In genomic region chr3:64158334-64158733, GRCh38 we compare ENCODE assay signal across 24 cellular contexts.
DNase-seq lines count a peak whose midpoint lies in the region; ATAC-seq and TF ChIP-seq lines count a peak whose summit lies in the region.
"Had no signal": no experiment of that assay in that cellular context is flagged by ENCODE, and none has a peak within 500 bp of the region (broad histone marks: within the 10 kb centered on the region; RNA-seq: fewer than 3 reads in every experiment).

No MANE protein-coding gene starts in this region.

- no peak overlapping the region for H3K14ac ChIP-seq in H9 (ENCODE audit: insufficient read depth, low read length)

- no peak overlapping the region for H2AFZ ChIP-seq in SK-N-SH (ENCODE audit: low read depth)
- no peak overlapping the region for H2AFZ ChIP-seq in H9 (ENCODE audit: low read length)

- WGBS in SK-N-SH (ENCODE audit: low lambda C conversion rate): 76% methylated on average over 3 of the region's 3 CpGs
- 50 to 66% methylated on average over 3 of the region's 3 CpGs for WGBS in transverse colon (ENCODE audit: low coverage in 1 of 2), 2 donors
- no CpG with 5 or more reads among the region's 3 CpGs for WGBS in H9 (ENCODE audit: extremely low coverage, insufficient read length, low lambda C conversion rate)

- H3K9me3 ChIP-seq in SK-N-SH: no peaks in the 10 kb centered on the region
- H3K9me3 ChIP-seq in transverse colon: no peaks in the 10 kb centered on the region
- no peaks in the 10 kb centered on the region for H3K9me3 ChIP-seq in H9 (ENCODE audit: control insufficient read depth, low read depth, low read length)
- H3K9me3 ChIP-seq: BLaER1, psoas muscle, SJCRH30, tibial nerve had no signal

- intact Hi-C loops in transverse colon (cut with DNase I; ENCODE audit: low total_unique reads): loop anchor here (5.0 kb wide), 1 partner anchor 109 kb away; no protein-coding TSS in a partner anchor

- no peaks in the 10 kb centered on the region for H3K27me3 ChIP-seq in SK-N-SH (ENCODE audit: insufficient read depth)
- H3K27me3 ChIP-seq in transverse colon: no peaks in the 10 kb centered on the region
- H3K27me3 ChIP-seq in H9 (ENCODE audit: insufficient read depth, low read length): no peaks in the 10 kb centered on the region
- H3K27me3 ChIP-seq: BLaER1, SJCRH30, tibial nerve had no signal

- no peak for DNase-seq in SK-N-SH
- DNase-seq in cardiac fibroblast (ENCODE audit: low read depth in 2 of 2): peak; percentile 23 to 49
- peak; percentile 31 for DNase-seq in iris pigment epithelial cell (ENCODE audit: low read depth)
- peak; percentile 28 for DNase-seq in transverse colon
- no peak for DNase-seq in activated effector memory CD4-positive, alpha-beta T cell treated with anti-CD3 and anti-CD28 coated beads, Interleukin-2, amount 50 U/mL, for 16 hours
- DNase-seq in H9: no peak
- DNase-seq: activated CD4-positive, alpha-beta T cell treated with anti-CD3 and anti-CD28 coated beads for 1 hour; activated CD8-positive, alpha-beta memory T cell treated with anti-CD3 and anti-CD28 coated beads, Interleukin-2, amount 10 ng/mL, durations not matched to agents 7 days and 5 days; activated gamma-delta T cell treated with Interleukin-2 at 50 U/mL for 16 hours; anterior cingulate cortex; DMS 273 treated with DMSO at 0.1 percent for 48 hours; head of caudate nucleus; immature natural killer cell; NCI-H446 treated with DMSO at 0.1 percent for 48 hours; psoas muscle; SJCRH30; stimulated activated CD4-positive, alpha-beta T cell treated with anti-CD3 and anti-CD28 coated beads, Interleukin-12 subunit alpha, Interleukin-12 subunit beta, amount 100 ng/mL, for 4 hours had no signal

- POLR2A ChIA-PET in SK-N-SH (lab: Yijun Ruan, JAX): no interaction called here

- no peak overlapping the region for H3T11ph ChIP-seq in H9 (ENCODE audit: low read length)

- no peak overlapping the region for H2BK15ac ChIP-seq in H9 (ENCODE audit: low read depth, low read length)

- no peaks in the 10 kb centered on the region for H3K27me3 Mint-ChIP-seq in H9 (ENCODE audit: low read depth)

- H3K4me3 ChIP-seq in SK-N-SH (ENCODE audit: low read depth in 2 of 2, low read length in 1 of 2): no peak overlapping the region
- H3K4me3 ChIP-seq in cardiac fibroblast (replicated peaks in 1 of 2; ENCODE audit: low read depth in 2 of 2, low read length in 2 of 2): no peak overlapping the region
- no peak overlapping the region for H3K4me3 ChIP-seq in transverse colon
- H3K4me3 ChIP-seq: BLaER1, lung, psoas muscle, SJCRH30, tibial nerve had no signal

- no peak overlapping the region for H2BK5ac ChIP-seq in H9 (ENCODE audit: insufficient read length, low read length)

- H3K36me3 ChIP-seq in SK-N-SH (replicated peaks in 1 of 2; ENCODE audit: control insufficient read depth in 1 of 2, insufficient read depth in 2 of 2, low read length in 1 of 2) (no peaks in the 10 kb centered on the region), transverse colon (peaks cover 0 to 7% (median 0%) of the 10 kb centered on the region in 4 donors)
- H3K36me3 ChIP-seq: BLaER1, SJCRH30 had no signal

- no peaks in the 10 kb centered on the region for H4K20me1 ChIP-seq in SK-N-SH (ENCODE audit: insufficient read depth)
- H4K20me1 ChIP-seq in H9 (ENCODE audit: control insufficient read depth, insufficient read depth, insufficient read length): no peaks in the 10 kb centered on the region
- H4K20me1 ChIP-seq: BLaER1 had no signal

- H3K4ac ChIP-seq in H9 (ENCODE audit: low read depth, low read length): no peak overlapping the region

- H3K9ac ChIP-seq in SK-N-SH (no peak overlapping the region), H9 (ENCODE audit: extremely low read depth, insufficient read length, low read length) (no peak overlapping the region)
- H3K9ac ChIP-seq: BLaER1 had no signal

- ATAC-seq in SK-N-SH treated with all-trans-retinoic acid at 6 μM for 48 hours (no peak), GM21529 (IDR thresholded peaks at IDR 0.05; ENCODE audit: unreplicated experiment) (no peak)
- ATAC-seq: activated CD8-positive, alpha-beta memory T cell treated with anti-CD3 and anti-CD28 coated beads, Interleukin-2, amount 10 ng/mL, durations not matched to agents 7 days and 5 days; HCT116; psoas muscle had no signal

- no peak for TF ChIP-seq CTCF in SK-N-SH (IDR thresholded peaks at IDR 0.05)
- TF ChIP-seq CTCF in cardiac fibroblast (IDR thresholded peaks at IDR 0.05; ENCODE audit: low read depth, low read length): no peak
- no peak for TF ChIP-seq CTCF in transverse colon (IDR thresholded peaks at IDR 0.05)
- no peak for TF ChIP-seq CTCF in H9 (conservative IDR thresholded peaks at IDR 0.05)

- H2AK5ac ChIP-seq in H9 (ENCODE audit: insufficient read length, low read length): no peak overlapping the region

- peaks cover 7 to 17% (median 10%) of the 10 kb centered on the region in 3 experiments; a peak in 6 of 7 replicates for H3K36me3 Mint-ChIP-seq in H9 (ENCODE audit: insufficient read depth in 1 of 3, low read depth in 3 of 3)
- H3K36me3 Mint-ChIP-seq: activated CD8-positive, alpha-beta memory T cell treated with anti-CD3 and anti-CD28 coated beads, Interleukin-2, amount 10 ng/mL, durations not matched to agents 7 days and 5 days; immature natural killer cell had no signal

- H3F3A ChIP-seq in SK-N-SH (replicated peaks; ENCODE audit: insufficient read depth): no peaks in the 10 kb centered on the region

- H4K91ac ChIP-seq in H9 (ENCODE audit: insufficient read length, low read depth, low read length): no peak overlapping the region

- H4K8ac ChIP-seq in H9 (replicated peaks; ENCODE audit: insufficient read length, low read depth, low read length): no peak overlapping the region

- H2BK20ac ChIP-seq in H9 (ENCODE audit: low read depth, low read length, poor library complexity, severe bottlenecking): no peak overlapping the region

- no peaks in the 10 kb centered on the region for H3K23me2 ChIP-seq in H9 (ENCODE audit: insufficient read length, low read depth, low read length, poor library complexity, severe bottlenecking)

- no peak overlapping the region for H2BK120ac ChIP-seq in H9 (ENCODE audit: low read depth, low read length, poor library complexity, severe bottlenecking)

- no peak overlapping the region for H3K4me3 Mint-ChIP-seq in H9
- H3K4me3 Mint-ChIP-seq: activated CD8-positive, alpha-beta memory T cell treated with anti-CD3 and anti-CD28 coated beads, Interleukin-2, amount 10 ng/mL, durations not matched to agents 7 days and 5 days; immature natural killer cell; nephron had no signal

- H3K4me1 ChIP-seq in SK-N-SH (ENCODE audit: control insufficient read depth in 1 of 2, insufficient read depth in 2 of 2, low read depth in 1 of 2, low read length in 1 of 2): peaks cover 7 to 9% of the 10 kb centered on the region in 2 experiments; a peak in 3 of 4 replicates
- peaks cover 12 to 56% (median 31%) of the 10 kb centered on the region in 4 donors for H3K4me1 ChIP-seq in transverse colon
- peaks cover 2% of the 10 kb centered on the region for H3K4me1 ChIP-seq in H9 (ENCODE audit: insufficient read depth, low read length)
- H3K4me1 ChIP-seq: BLaER1 had no signal

- H3K27ac ChIP-seq in SK-N-SH (ENCODE audit: low read depth in 2 of 2, low read length in 1 of 2): no peak overlapping the region
- peak overlapping the region; percentile 13 to 62 (median 41) for H3K27ac ChIP-seq in transverse colon
- H3K27ac ChIP-seq in H9 (ENCODE audit: insufficient read length, low read depth, low read length): no peak overlapping the region
- H3K27ac ChIP-seq: BLaER1, psoas muscle, SJCRH30, tibial nerve had no signal

- no peak overlapping the region for H3K18ac ChIP-seq in H9 (ENCODE audit: insufficient read length, low read depth, low read length)

- H3K9me3 Mint-ChIP-seq in H9: no peaks in the 10 kb centered on the region; a peak in 1 of 5 replicates
- H3K9me3 Mint-ChIP-seq: nephron had no signal

- CTCF ChIA-PET in SK-N-SH (lab: Yijun Ruan, JAX): interaction anchor here (1.0 kb wide), 1 partner anchor 8 kb away, joined by 3 read pairs; no protein-coding TSS in a partner anchor

- H3K79me1 ChIP-seq in H9 (ENCODE audit: insufficient read depth, low read depth, low read length, poor library complexity, severe bottlenecking): no peaks in the 10 kb centered on the region

- no peak overlapping the region for H3K23ac ChIP-seq in H9 (ENCODE audit: insufficient read length, low read depth, low read length)

- in situ Hi-C loops in transverse colon (cut with MboI; ENCODE audit: low pct_ligation_motif_present in 1 of 4, low pct_unique_long_range_greater_than_20kb in 1 of 4, low sequenced_read_pairs in 3 of 4): loop anchor here in 1 of 4 donors (25.0 kb wide), 1 partner anchor 104 kb away; no protein-coding TSS in a partner anchor

- H3K4me2 ChIP-seq in SK-N-SH: no peak overlapping the region
- H3K4me2 ChIP-seq in H9 (ENCODE audit: insufficient read depth, insufficient read length, low read length): no peak overlapping the region
- H3K4me2 ChIP-seq: BLaER1 had no signal

- H2BK12ac ChIP-seq in H9 (ENCODE audit: insufficient read length, low read depth, low read length): no peak overlapping the region

- no peak overlapping the region for H3K56ac ChIP-seq in H9 (ENCODE audit: insufficient read length, low read depth, low read length)

- no peak for TF ChIP-seq POLR2A in transverse colon (IDR thresholded peaks at IDR 0.05)

- H4K5ac ChIP-seq in H9 (ENCODE audit: insufficient read length, low read depth, low read length): no peak overlapping the region

- no peak for TF ChIP-seq RAD21 in SK-N-SH (IDR thresholded peaks at IDR 0.05; ENCODE audit: low read length)

- no peaks in the 10 kb centered on the region for H3K9me2 ChIP-seq in SK-N-SH

- peak overlapping the region in 1 of 3 experiments; percentile 92; a peak in 3 of 7 replicates for H3K27ac Mint-ChIP-seq in H9
- H3K27ac Mint-ChIP-seq: activated CD8-positive, alpha-beta memory T cell treated with anti-CD3 and anti-CD28 coated beads, Interleukin-2, amount 10 ng/mL, durations not matched to agents 7 days and 5 days; immature natural killer cell had no signal

- peaks cover 60 to 70% of the 10 kb centered on the region in 2 experiments for H3K4me1 Mint-ChIP-seq in H9
- H3K4me1 Mint-ChIP-seq: activated CD8-positive, alpha-beta memory T cell treated with anti-CD3 and anti-CD28 coated beads, Interleukin-2, amount 10 ng/mL, durations not matched to agents 7 days and 5 days; immature natural killer cell had no signal

- H3K79me2 ChIP-seq in SK-N-SH (ENCODE audit: insufficient read depth) (no peaks in the 10 kb centered on the region), H9 (ENCODE audit: insufficient read depth, low read length) (no peaks in the 10 kb centered on the region)

- TF ChIP-seq EP300 in SK-N-SH (IDR thresholded peaks at IDR 0.05; ENCODE audit: borderline replicate concordance in 1 of 2, low read depth in 1 of 2, low read length in 1 of 2) (no peak), transverse colon (IDR thresholded peaks at IDR 0.05; ENCODE audit: low read depth) (no peak)

TF ChIP-seq in SK-N-SH treated with all-trans-retinoic acid at 6 μM for 48 hours, 23 proteins besides CTCF, POLR2A, EP300 and RAD21 (continues in another document):
- TF ChIP-seq ZFP30 (CRISPR knock-in tag; IDR thresholded peaks at IDR 0.05) (no peak), ZNF565 (CRISPR knock-in tag; conservative IDR thresholded peaks at IDR 0.05; ENCODE audit: low read depth) (no peak), TOX (CRISPR knock-in tag; IDR thresholded peaks at IDR 0.05; ENCODE audit: borderline replicate concordance) (no peak), TCF4 (CRISPR knock-in tag; IDR thresholded peaks at IDR 0.05; ENCODE audit: borderline replicate concordance) (no peak), ZNF8 (CRISPR knock-in tag; IDR thresholded peaks at IDR 0.05) (no peak), GLIS3 (CRISPR knock-in tag; IDR thresholded peaks at IDR 0.05) (no peak)

Comparison
In these comparisons a context has a peak if more than half of its experiments do, and no peak if none do; other contexts are left out.
1. DNase-seq: peak in cardiac fibroblast (2 of 2), iris pigment epithelial cell (single experiment) and transverse colon (single experiment); none in SK-N-SH (single experiment), activated effector memory CD4-positive, alpha-beta T cell treated with anti-CD3 and anti-CD28 coated beads, Interleukin-2, amount 50 U/mL, for 16 hours (single experiment) and H9 (single experiment).
2. H3K27ac ChIP-seq: peak in transverse colon (4 of 4); none in SK-N-SH (0 of 2) and H9 (single experiment).